In genomic region chr14:60839657-60840056, GRCh38 we compare ENCODE assay signal across 25 cellular contexts.
"Had no signal": no experiment of that assay in that cellular context is flagged by ENCODE, and none has a peak within 500 bp of the region (broad histone marks: within the 10 kb centered on the region; RNA-seq: fewer than 3 reads in every experiment).

No MANE protein-coding gene starts in this region.

- H3K9me3 ChIP-seq: colonic mucosa, neutrophil, suprapubic skin, thyroid gland, vagina had no signal

- DNase-seq: cerebellar nuclear complex; colonic mucosa; dermis blood vessel endothelial cell; erythroblast; foreskin keratinocyte; head of caudate nucleus; hippocampal formation; kidney glomerular epithelial cell; lower lobe of right lung; sigmoid colon; small intestine; stimulated activated CD4-positive, alpha-beta T cell treated with anti-CD3 and anti-CD28 coated beads, Interleukin-4, amount 100 ng/mL, for 1 hour; stimulated activated CD8-positive, alpha-beta memory T cell treated with anti-CD3 and anti-CD28 coated beads, Interleukin-4, amount 100 ng/mL, for 48 hours; stimulated activated naive CD8-positive, alpha-beta T cell treated with anti-CD3 and anti-CD28 coated beads, Interleukin-15, Interleukin-2, amounts not matched to agents 100 U/mL and 50 U/mL, for 24 hours; thyroid gland had no signal

- H3K4me1 ChIP-seq: colonic mucosa, foreskin keratinocyte, lower lobe of right lung, sigmoid colon, suprapubic skin, thyroid gland, vagina had no signal

- H3K4me1 Mint-ChIP-seq: mesothelial cell of epicardium; stimulated activated effector memory CD8-positive, alpha-beta T cell treated with anti-CD3 and anti-CD28 coated beads, Interleukin-12 subunit alpha, Interleukin-12 subunit beta, amount 100 ng/mL, for 72 hours had no signal

- H3K27me3 Mint-ChIP-seq: memory B cell, type B pancreatic cell had no signal

- H3K27ac ChIP-seq: colonic mucosa, foreskin keratinocyte, lower lobe of right lung, neutrophil, sigmoid colon, suprapubic skin, thyroid gland, vagina had no signal

- H3K4me3 ChIP-seq: colonic mucosa, lower lobe of right lung, sigmoid colon, suprapubic skin, thyroid gland, vagina had no signal

- H3K36me3 ChIP-seq: colonic mucosa had no signal

- ATAC-seq: foreskin keratinocyte; left lobe of liver; lower lobe of right lung; stimulated activated effector memory CD8-positive, alpha-beta T cell treated with anti-CD3 and anti-CD28 coated beads, Interleukin-12 subunit alpha, Interleukin-12 subunit beta, amount 100 ng/mL, for 72 hours; stimulated activated naive CD8-positive, alpha-beta T cell treated with anti-CD3 and anti-CD28 coated beads, Interleukin-15, Interleukin-2, amounts not matched to agents 100 U/mL and 50 U/mL, for 24 hours had no signal

- FAIRE-seq: endothelial cell of umbilical vein, small intestine had no signal

- H3K4me3 Mint-ChIP-seq: memory B cell; mesothelial cell of epicardium; nephron; stimulated activated effector memory CD8-positive, alpha-beta T cell treated with anti-CD3 and anti-CD28 coated beads, Interleukin-12 subunit alpha, Interleukin-12 subunit beta, amount 100 ng/mL, for 72 hours; type B pancreatic cell had no signal

- H3K27me3 ChIP-seq: colonic mucosa, foreskin keratinocyte, neutrophil, sigmoid colon, suprapubic skin, thyroid gland, vagina had no signal

- H3K27ac Mint-ChIP-seq: memory B cell; mesothelial cell of epicardium; stimulated activated effector memory CD8-positive, alpha-beta T cell treated with anti-CD3 and anti-CD28 coated beads, Interleukin-12 subunit alpha, Interleukin-12 subunit beta, amount 100 ng/mL, for 72 hours; type B pancreatic cell had no signal
